ENCODE assay signal across 18 cellular contexts in genomic region chr12:131112690-131113290, GRCh38.
DNase-seq lines count a peak whose midpoint lies in the region; ATAC-seq and TF ChIP-seq lines count a peak whose summit lies in the region.
"Had no signal": no experiment of that assay in that cellular context is flagged by ENCODE, and none has a peak within 500 bp of the region (broad histone marks: within the 10 kb centered on the region; RNA-seq: fewer than 3 reads in every experiment).

No MANE protein-coding gene starts in this region.

- intact Hi-C loops in activated CD8-positive, alpha-beta T cell treated with anti-CD3 and anti-CD28 coated beads for 36 hours (cut with micrococcal nuclease) = no loop called here

- no peaks in the 10 kb centered on the region for H3K36me3 Mint-ChIP-seq in activated CD8-positive, alpha-beta T cell treated with anti-CD3 and anti-CD28 coated beads for 36 hours (ENCODE audit: low read depth)
- H3K36me3 Mint-ChIP-seq in activated CD8-positive, alpha-beta T cell treated with anti-CD3 and anti-CD28 coated beads, Interleukin-2, amount 10 ng/mL, durations not matched to agents 7 days and 5 days (ENCODE audit: low read depth) = no peaks in the 10 kb centered on the region
- no peaks in the 10 kb centered on the region for H3K36me3 Mint-ChIP-seq in glutamatergic neuron (ENCODE audit: unreplicated experiment)
- H3K36me3 Mint-ChIP-seq: activated CD4-positive, alpha-beta memory T cell treated with anti-CD3 and anti-CD28 coated beads for 36 hours had no signal

- no peaks in the 10 kb centered on the region for H3K27me3 Mint-ChIP-seq in activated CD8-positive, alpha-beta T cell treated with anti-CD3 and anti-CD28 coated beads for 36 hours
- peaks cover 5% of the 10 kb centered on the region for H3K27me3 Mint-ChIP-seq in activated CD8-positive, alpha-beta T cell treated with anti-CD3 and anti-CD28 coated beads, Interleukin-2, amount 10 ng/mL, durations not matched to agents 7 days and 5 days (ENCODE audit: low read depth)
- H3K27me3 Mint-ChIP-seq in glutamatergic neuron (ENCODE audit: unreplicated experiment) = peaks cover 1% of the 10 kb centered on the region
- H3K27me3 Mint-ChIP-seq: CD4-positive, alpha-beta T cell had no signal

- peak; percentile 41 for ATAC-seq in activated CD8-positive, alpha-beta T cell treated with anti-CD3 and anti-CD28 coated beads for 36 hours
- no peak for ATAC-seq in activated CD8-positive, alpha-beta T cell treated with anti-CD3 and anti-CD28 coated beads, Interleukin-2, amount 10 ng/mL, durations not matched to agents 7 days and 5 days
- no peak for ATAC-seq in activated CD4-positive, CD25-positive, alpha-beta regulatory T cell treated with anti-CD3 and anti-CD28 coated beads, Interleukin-2, amount 50 U/mL, for 24 hours
- ATAC-seq: foreskin keratinocyte had no signal

- no peak overlapping the region for H3K27ac Mint-ChIP-seq in activated CD8-positive, alpha-beta T cell treated with anti-CD3 and anti-CD28 coated beads for 36 hours
- H3K27ac Mint-ChIP-seq in activated CD8-positive, alpha-beta T cell treated with anti-CD3 and anti-CD28 coated beads, Interleukin-2, amount 10 ng/mL, durations not matched to agents 7 days and 5 days = no peak overlapping the region
- H3K27ac Mint-ChIP-seq in glutamatergic neuron (ENCODE audit: unreplicated experiment) = no peak overlapping the region
- H3K27ac Mint-ChIP-seq: activated CD4-positive, alpha-beta memory T cell treated with anti-CD3 and anti-CD28 coated beads for 36 hours; activated T-helper 1 cell treated with anti-CD3 and anti-CD28 coated beads, Interleukin-12 subunit alpha, Interleukin-12 subunit beta, Interleukin-2, Interleukin-4 antibody, amounts not matched to agents 30 ng/mL and 10 ng/mL and 1 ng/mL, durations not matched to agents 14 hours and 24 hours and 36 hours; CD4-positive, alpha-beta T cell had no signal

- 37% methylated on average over 4 of the region's 4 CpGs for WGBS in suprapubic skin

- H3K36me3 ChIP-seq in suprapubic skin = no peaks in the 10 kb centered on the region

- no peaks in the 10 kb centered on the region for H3K9me3 ChIP-seq in suprapubic skin

- no peak overlapping the region for H3K4me3 Mint-ChIP-seq in activated CD8-positive, alpha-beta T cell treated with anti-CD3 and anti-CD28 coated beads for 36 hours
- H3K4me3 Mint-ChIP-seq in activated CD8-positive, alpha-beta T cell treated with anti-CD3 and anti-CD28 coated beads, Interleukin-2, amount 10 ng/mL, durations not matched to agents 7 days and 5 days = no peak overlapping the region
- H3K4me3 Mint-ChIP-seq in glutamatergic neuron (ENCODE audit: unreplicated experiment) = peak overlapping the region; percentile 19
- H3K4me3 Mint-ChIP-seq: activated CD4-positive, alpha-beta memory T cell treated with anti-CD3 and anti-CD28 coated beads for 36 hours; activated T-helper 1 cell treated with anti-CD3 and anti-CD28 coated beads, Interleukin-12 subunit alpha, Interleukin-12 subunit beta, Interleukin-2, Interleukin-4 antibody, amounts not matched to agents 30 ng/mL and 10 ng/mL and 1 ng/mL, durations not matched to agents 14 hours and 24 hours and 36 hours; CD4-positive, alpha-beta T cell had no signal

- peaks cover 7% of the 10 kb centered on the region for H3K9me3 Mint-ChIP-seq in activated CD8-positive, alpha-beta T cell treated with anti-CD3 and anti-CD28 coated beads for 36 hours
- no peaks in the 10 kb centered on the region for H3K9me3 Mint-ChIP-seq in activated CD8-positive, alpha-beta T cell treated with anti-CD3 and anti-CD28 coated beads, Interleukin-2, amount 10 ng/mL, durations not matched to agents 7 days and 5 days (ENCODE audit: insufficient read depth)
- no peaks in the 10 kb centered on the region for H3K9me3 Mint-ChIP-seq in glutamatergic neuron (ENCODE audit: unreplicated experiment)

- no peak for TF ChIP-seq POLR2A in suprapubic skin (IDR thresholded peaks at IDR 0.05)

- TF ChIP-seq EP300 in suprapubic skin (IDR thresholded peaks at IDR 0.05) = no peak

- POLR2A ChIA-PET in activated CD8-positive, alpha-beta T cell treated with anti-CD3 and anti-CD28 coated beads for 36 hours (lab: Charles Lee) = no interaction called here
- POLR2A ChIA-PET in activated CD8-positive, alpha-beta T cell treated with anti-CD3 and anti-CD28 coated beads, Interleukin-2, amount 10 ng/mL, durations not matched to agents 7 days and 5 days (lab: Charles Lee) = no interaction called here

- no peak overlapping the region for H3K4me3 ChIP-seq in suprapubic skin

- CTCF ChIA-PET in activated CD8-positive, alpha-beta T cell treated with anti-CD3 and anti-CD28 coated beads for 36 hours (lab: Charles Lee) = interaction anchor here (0.9 to 8.1 kb wide), 4 partner anchors 8 to 65 kb away, joined by 3 to 68 read pairs (median 27); no protein-coding TSS in a partner anchor
- CTCF ChIA-PET in activated CD8-positive, alpha-beta T cell treated with anti-CD3 and anti-CD28 coated beads, Interleukin-2, amount 10 ng/mL, durations not matched to agents 7 days and 5 days (lab: Charles Lee) = interaction anchor here (1.3 to 6.8 kb wide), 2 partner anchors 8 to 19 kb away, joined by 3 to 45 read pairs; no protein-coding TSS in a partner anchor

- peaks cover 38% of the 10 kb centered on the region for H3K4me1 ChIP-seq in suprapubic skin
- H3K4me1 ChIP-seq: foreskin keratinocyte had no signal

- no peak for TF ChIP-seq CTCF in activated CD8-positive, alpha-beta T cell treated with anti-CD3 and anti-CD28 coated beads for 36 hours (IDR thresholded peaks at IDR 0.05)
- TF ChIP-seq CTCF in glutamatergic neuron (IDR thresholded peaks at IDR 0.05; ENCODE audit: partially characterized antibody, unreplicated experiment) (no peak), suprapubic skin (IDR thresholded peaks at IDR 0.05) (no peak)

- H3K4me1 Mint-ChIP-seq in activated CD8-positive, alpha-beta T cell treated with anti-CD3 and anti-CD28 coated beads for 36 hours (ENCODE audit: low read depth) = peaks cover 5% of the 10 kb centered on the region
- no peaks in the 10 kb centered on the region for H3K4me1 Mint-ChIP-seq in activated CD8-positive, alpha-beta T cell treated with anti-CD3 and anti-CD28 coated beads, Interleukin-2, amount 10 ng/mL, durations not matched to agents 7 days and 5 days (ENCODE audit: low read depth)
- H3K4me1 Mint-ChIP-seq in glutamatergic neuron (ENCODE audit: low read depth, unreplicated experiment) = peaks cover 25% of the 10 kb centered on the region

- DNase-seq in activated CD8-positive, alpha-beta T cell treated with anti-CD3 and anti-CD28 coated beads for 36 hours = no peak
- DNase-seq in activated CD8-positive, alpha-beta T cell treated with anti-CD3 and anti-CD28 coated beads, Interleukin-2, amount 10 ng/mL, durations not matched to agents 7 days and 5 days = no peak
- peak; percentile 71 for DNase-seq in NCI-H226
- no peak for DNase-seq in glutamatergic neuron
- peak in 1 of 2 donors; percentile 65 for DNase-seq in suprapubic skin (ENCODE audit: low spot score in 2 of 2)
- DNase-seq in NCI-H524 (lab: John Stamatoyannopoulos, UW) = no peak
- no peak for DNase-seq in NCI-H526 (lab: John Stamatoyannopoulos, UW)
- DNase-seq: activated CD4-positive, alpha-beta memory T cell treated with anti-CD3 and anti-CD28 coated beads for 36 hours; amniotic stem cell; DND-41; foreskin keratinocyte; KBM-7; NCI-H1092; occipital lobe; small intestine had no signal

- peak overlapping the region; percentile 62 for H3K27ac ChIP-seq in suprapubic skin
- H3K27ac ChIP-seq: foreskin keratinocyte had no signal

- no peaks in the 10 kb centered on the region for H3K27me3 ChIP-seq in suprapubic skin
- H3K27me3 ChIP-seq: foreskin keratinocyte had no signal
